ENCODE assay signal across 11 cellular contexts in the genomic region with DNA sequence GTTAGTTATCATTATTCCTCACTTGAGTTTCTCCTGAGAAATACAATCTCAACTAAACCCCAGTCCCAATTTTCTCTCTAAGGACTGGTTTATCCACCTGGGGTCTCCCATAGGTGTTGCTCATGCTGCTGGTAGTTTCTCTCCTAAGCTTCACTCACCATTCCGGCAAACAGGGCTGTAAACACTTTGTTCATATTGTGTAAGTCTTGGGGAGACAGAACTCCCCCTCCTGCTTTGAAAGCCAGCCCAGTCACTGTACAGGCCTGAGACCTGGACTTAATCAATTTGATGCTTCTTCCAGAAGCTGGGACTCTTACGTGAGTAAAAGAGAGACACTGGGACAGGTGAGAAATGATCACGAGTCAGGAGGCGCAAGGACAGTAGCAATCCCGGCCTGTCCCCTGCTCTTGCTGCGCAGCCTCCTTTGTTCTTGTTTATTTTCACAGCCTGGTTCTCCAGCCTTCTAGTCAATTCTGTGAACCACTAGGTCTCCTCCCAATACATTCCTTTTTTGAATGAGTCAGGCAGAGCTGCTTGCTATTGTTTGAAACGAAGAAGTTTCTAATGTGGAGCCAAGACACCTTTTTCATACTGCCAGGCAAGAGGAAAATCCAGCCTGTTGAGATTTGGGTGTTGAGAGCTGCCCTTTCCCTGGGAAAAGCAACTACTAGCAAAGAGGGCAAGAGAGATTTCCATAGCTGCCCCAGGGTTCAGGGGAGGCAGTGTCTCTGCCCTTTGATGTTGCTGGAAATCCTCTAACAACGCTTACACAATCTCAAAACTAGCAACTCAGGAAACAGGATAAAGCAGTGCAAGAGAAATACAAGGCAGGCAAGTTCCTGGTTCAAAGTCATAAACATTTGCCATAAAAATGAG. TPM values are rescaled to one million over a fixed set of nuclear protein-coding genes. Genes with fewer than 3 reads are reported as not detected.
DNase-seq lines count a peak whose midpoint lies in the region; ATAC-seq and TF ChIP-seq lines count a peak whose summit lies in the region.
"Had no signal": no experiment of that assay in that cellular context is flagged by ENCODE, and none has a peak within 500 bp of the region (broad histone marks: within the 10 kb centered on the region; RNA-seq: fewer than 3 reads in every experiment).

No MANE protein-coding gene starts in this region.

- H3K27me3 ChIP-seq in left lung = no peaks in the 10 kb centered on the region

- H3K9me2 ChIP-seq in OCI-LY7 (ENCODE audit: insufficient read depth, low read length) = no peaks in the 10 kb centered on the region

- no peaks in the 10 kb centered on the region for H4K20me1 ChIP-seq in OCI-LY7 (ENCODE audit: insufficient read depth, low read length)

- H3K36me3 ChIP-seq in left lung (no peaks in the 10 kb centered on the region), OCI-LY7 (ENCODE audit: insufficient read depth, low read length) (no peaks in the 10 kb centered on the region)

- POLR2A ChIA-PET in OCI-LY7 (lab: Charles Lee) = interaction anchor here (0.7 kb wide), 1 partner anchor 9 kb away, joined by 3 read pairs; no protein-coding TSS in a partner anchor

- no peaks in the 10 kb centered on the region for H3K79me2 ChIP-seq in OCI-LY7 (ENCODE audit: insufficient read depth, low read depth, low read length)

- no peak overlapping the region for H3K4me2 ChIP-seq in OCI-LY7 (ENCODE audit: low read length)

- H3K4me1 ChIP-seq in left lung (peaks cover 10 to 30% of the 10 kb centered on the region in 2 donors), OCI-LY7 (ENCODE audit: insufficient read depth, low read length, poor library complexity, severe bottlenecking) (no peaks in the 10 kb centered on the region)

- no TSS peak for BruUV-seq in OCI-LY7 (replicated peaks; lab: Mats Ljungman, UMichigan)

- no peaks in the 10 kb centered on the region for H3K9me3 ChIP-seq in left lung
- H3K9me3 ChIP-seq in OCI-LY7 (ENCODE audit: low read length) = no peaks in the 10 kb centered on the region

- DNase-seq in M059J (ENCODE audit: low read depth) = peak; percentile 79
- DNase-seq in left lung = no peak
- no peak for DNase-seq in substantia nigra (lab: John Stamatoyannopoulos, UW)
- no peak for DNase-seq in anterior cingulate cortex (lab: John Stamatoyannopoulos, UW)
- no peak for DNase-seq in activated CD8-positive, alpha-beta memory T cell treated with anti-CD3 and anti-CD28 coated beads, Interleukin-2, amount 50 U/mL, for 48 hours
- DNase-seq in OCI-LY7 (ENCODE audit: low spot score) = no peak
- DNase-seq: activated naive CD8-positive, alpha-beta T cell treated with anti-CD3 and anti-CD28 coated beads, Interleukin-2, amount 10 ng/mL, durations not matched to agents 7 days and 5 days; NCI-H446 had no signal

- intact Hi-C loops in left lung (cut with DNase I) = no loop called here
- intact Hi-C loops in OCI-LY7 (cut with micrococcal nuclease; ENCODE audit: unreplicated experiment) = loop anchor here (10.0 kb wide), 1 partner anchor 455 kb away; no protein-coding TSS in a partner anchor

- CTCF ChIA-PET in OCI-LY7 (lab: Charles Lee; ENCODE audit: unreplicated experiment) = no interaction called here

- H3K27ac ChIP-seq in cingulate gyrus (ENCODE audit: low read depth, low read length) = peak overlapping the region; percentile 97
- peak overlapping the region; percentile 64 to 79 for H3K27ac ChIP-seq in left lung
- H3K27ac ChIP-seq in substantia nigra (ENCODE audit: low read depth, low read length, poor library complexity, severe bottlenecking) = peak overlapping the region; percentile 35
- H3K27ac ChIP-seq in OCI-LY7 (ENCODE audit: low read depth, low read length, poor library complexity, severe bottlenecking) = no peak overlapping the region

- TF ChIP-seq CTCF in left lung (IDR thresholded peaks at IDR 0.05) (no peak), OCI-LY7 (conservative IDR thresholded peaks at IDR 0.05; ENCODE audit: low read length) (no peak)

- no peak overlapping the region for H3K4me3 ChIP-seq in left lung
- no peak overlapping the region for H3K4me3 ChIP-seq in OCI-LY7 (ENCODE audit: low read depth, low read length, poor library complexity, severe bottlenecking)
- H3K4me3 ChIP-seq: lung had no signal

- no peak overlapping the region for H2AFZ ChIP-seq in OCI-LY7 (ENCODE audit: low read length)

- ATAC-seq in left lung (peak; percentile 58), HG03108 (IDR thresholded peaks at IDR 0.05; ENCODE audit: unreplicated experiment) (no peak)

RNA-seq across cellular contexts. Expression of gene SHROOM1, which starts 9.2 kb away (rescaled TPM):
- 7.3 and 10.3 TPM in 2 replicates for total RNA-seq in M059J (2014; rRNA removed; shearing (Covaris generic))
- total RNA-seq in left lung (10 to 100 TPM; 15.8 to 20.6 TPM), OCI-LY7 (2022) (1.8 and 2.4 TPM in 2 replicates)
- total RNA-seq in OCI-LY7 (2014; rRNA removed; shearing (Covaris generic)) = 0.36 and 0.60 TPM in 2 replicates

RNA-seq across cellular contexts. Expression of gene SOWAHA, which starts 26.6 kb away (rescaled TPM):
- total RNA-seq in M059J (2014; rRNA removed; shearing (Covaris generic)) = 0.10 and 0.32 TPM in 2 replicates
- under 1 TPM in 1 of 2 donors, not detected in 1; 0.16 TPM for total RNA-seq in left lung
- total RNA-seq in OCI-LY7 (2014; rRNA removed; shearing (Covaris generic)) = not detected in 2 replicates
- not detected in 2 replicates for total RNA-seq in OCI-LY7 (2022)
- total RNA-seq: activated naive CD8-positive, alpha-beta T cell treated with anti-CD3 and anti-CD28 coated beads, Interleukin-2, amount 10 ng/mL, durations not matched to agents 7 days and 5 days had no signal

RNA-seq across cellular contexts. Expression of gene GDF9, which starts 26.6 kb away (rescaled TPM):
- total RNA-seq in M059J (2014; rRNA removed; shearing (Covaris generic)) = not detected in 2 replicates
- total RNA-seq in left lung (under 1 TPM; 0.26 to 0.39 TPM), OCI-LY7 (2022) (1.7 and 2.2 TPM in 2 replicates)
- total RNA-seq in OCI-LY7 (2014; rRNA removed; shearing (Covaris generic)) = 0.44 and 0.66 TPM in 2 replicates

RNA-seq across cellular contexts. Expression of gene UQCRQ, which starts 26.8 kb away (rescaled TPM):
- 231 and 270 TPM in 2 replicates for total RNA-seq in M059J (2014; rRNA removed; shearing (Covaris generic))
- total RNA-seq in left lung = 100 to 1,000 TPM; 386 to 507 TPM
- total RNA-seq in OCI-LY7 (2014; rRNA removed; shearing (Covaris generic)) = 140 and 158 TPM in 2 replicates
- total RNA-seq in OCI-LY7 (2022) = 274 and 310 TPM in 2 replicates

RNA-seq across cellular contexts. Expression of gene LEAP2, which starts 33.8 kb away (rescaled TPM):
- total RNA-seq in M059J (2014; rRNA removed; shearing (Covaris generic)) = 0.25 TPM in 1 of 2 replicates, not detected in the other
- total RNA-seq in left lung (1 to 10 TPM; 1.2 to 1.9 TPM), OCI-LY7 (2022) (5.4 and 5.6 TPM in 2 replicates)
- total RNA-seq in OCI-LY7 (2014; rRNA removed; shearing (Covaris generic)) = 4.4 TPM in 2 replicates
